In genomic region chr10:63415635-63416244, GRCh38 we compare ENCODE assay signal across 1 cellular context.
TF ChIP-seq lines count a peak whose summit lies in the region.

No MANE protein-coding gene starts in this region.

TF ChIP-seq in HepG2, 621 proteins besides CTCF, POLR2A, EP300 and RAD21 (continued from another document):
- TF ChIP-seq THAP9 (CRISPR knock-in tag; IDR thresholded peaks at IDR 0.05; ENCODE audit: borderline replicate concordance) (no peak), ZSCAN30 (CRISPR knock-in tag; IDR thresholded peaks at IDR 0.05) (no peak), ZNF883 (CRISPR knock-in tag; IDR thresholded peaks at IDR 0.05; ENCODE audit: not compliant biosample characterization) (no peak), ZFP36L2 (CRISPR knock-in tag; IDR thresholded peaks at IDR 0.05) (no peak), SALL1 (CRISPR knock-in tag; IDR thresholded peaks at IDR 0.05) (no peak), NR1H2 (CRISPR knock-in tag; IDR thresholded peaks at IDR 0.05; ENCODE audit: borderline replicate concordance, low read depth) (no peak), MXD3 (CRISPR knock-in tag; IDR thresholded peaks at IDR 0.05) (no peak), NPAS2 (CRISPR knock-in tag; IDR thresholded peaks at IDR 0.05; ENCODE audit: borderline replicate concordance) (no peak), ZNF280D (CRISPR knock-in tag; IDR thresholded peaks at IDR 0.05) (no peak), ZBTB14 (CRISPR knock-in tag; IDR thresholded peaks at IDR 0.05) (no peak), ZNF3 (CRISPR knock-in tag; IDR thresholded peaks at IDR 0.05) (no peak), ZNF276 (CRISPR knock-in tag; IDR thresholded peaks at IDR 0.05; ENCODE audit: low read depth) (no peak), CAMTA2 (CRISPR knock-in tag; IDR thresholded peaks at IDR 0.05; ENCODE audit: borderline replicate concordance) (no peak)
